Comparison of ENCODE assay signal across 1 cellular context in genomic region chr6:10725046-10725445, GRCh38.
TF ChIP-seq lines count a peak whose summit lies in the region.

No MANE protein-coding gene starts in this region.

TF ChIP-seq in WTC11, 78 proteins besides CTCF, POLR2A, EP300 and RAD21 (continued from another document):
- no peak for TF ChIP-seq ZNF532 (CRISPR knock-in tag; IDR thresholded peaks at IDR 0.05; ENCODE audit: borderline replicate concordance)
- no peak for TF ChIP-seq ZNF671 (CRISPR knock-in tag; IDR thresholded peaks at IDR 0.05)
- no peak for TF ChIP-seq NFATC4 (CRISPR knock-in tag; IDR thresholded peaks at IDR 0.05)
- no peak for TF ChIP-seq EMX1 (CRISPR knock-in tag; IDR thresholded peaks at IDR 0.05)
- TF ChIP-seq SOX15 (CRISPR knock-in tag; IDR thresholded peaks at IDR 0.05), result no peak
- TF ChIP-seq USF2 (CRISPR knock-in tag; IDR thresholded peaks at IDR 0.05), result no peak
- TF ChIP-seq TEAD4 (CRISPR knock-in tag; IDR thresholded peaks at IDR 0.05), result no peak
